ENCODE assay signal across 8 cellular contexts in genomic region chr1:117674521-117675400, GRCh38.
A peak's percentile ranks its signal among the peaks of the same experiment; 100 is the strongest.
DNase-seq lines count a peak whose midpoint lies in the region; ATAC-seq and TF ChIP-seq lines count a peak whose summit lies in the region.

No MANE protein-coding gene starts in this region.

- peak overlapping the region; percentile 59 for H3K27ac ChIP-seq in right cardiac atrium (ENCODE audit: low read length)
- H3K27ac ChIP-seq in sigmoid colon = no peak overlapping the region

- peak; percentile 33 for TF ChIP-seq CTCF in fibroblast of villous mesenchyme (IDR thresholded peaks at IDR 0.05; ENCODE audit: insufficient read depth, low read depth, low read length)
- TF ChIP-seq CTCF in sigmoid colon (IDR thresholded peaks at IDR 0.05) = no peak

- no peaks in the 10 kb centered on the region for H3K36me3 ChIP-seq in sigmoid colon

- TF ChIP-seq EP300 in sigmoid colon (IDR thresholded peaks at IDR 0.05) = no peak

- no peak for ATAC-seq in right cardiac atrium
- no peak for ATAC-seq in Right ventricle myocardium inferior
- peak; percentile 49 for ATAC-seq in HG03378 (IDR thresholded peaks at IDR 0.05; ENCODE audit: unreplicated experiment)

- H3K9me3 ChIP-seq in right cardiac atrium (ENCODE audit: control insufficient read depth, low read length) (no peaks in the 10 kb centered on the region), sigmoid colon (no peaks in the 10 kb centered on the region)

- DNase-seq in right cardiac atrium (peak; percentile 39 to 71 (median 44)), Right ventricle myocardium inferior (ENCODE audit: missing footprints) (no peak), fibroblast of villous mesenchyme (ENCODE audit: low read depth) (no peak), sigmoid colon (no peak), DMS114 treated with DMSO at 0.1 percent for 48 hours (lab: John Stamatoyannopoulos, UW; ENCODE audit: unreplicated experiment) (no peak), NCI-H748 (lab: John Stamatoyannopoulos, UW; ENCODE audit: unreplicated experiment) (no peak)
- DNase-seq in activated CD4-positive, alpha-beta T cell treated with anti-CD3 and anti-CD28 coated beads for 1 hour = peak; percentile 30

- intact Hi-C loops in right cardiac atrium (cut with DNase I) (loop anchor here (5.0 to 10.0 kb wide), 6 partner anchors 60 to 140 kb away; partner anchors contain the start of gene TENT5C (in 2 of the 4)), Right ventricle myocardium inferior (cut with DNase I) (loop anchor here (5.0 kb wide), 1 partner anchor 78 kb away; no protein-coding TSS in a partner anchor), sigmoid colon (cut with DNase I) (loop anchor here (5.0 kb wide), 2 partner anchors 62 to 83 kb away; no protein-coding TSS in a partner anchor)

- H3K4me3 ChIP-seq in right cardiac atrium (ENCODE audit: low read length) = no peak overlapping the region
- no peak overlapping the region for H3K4me3 ChIP-seq in fibroblast of villous mesenchyme (ENCODE audit: low read depth, low read length)
- H3K4me3 ChIP-seq in sigmoid colon = no peak overlapping the region

- H3K4me1 ChIP-seq in right cardiac atrium (ENCODE audit: control insufficient read depth, insufficient read depth, low read length) (peaks cover 4% of the 10 kb centered on the region), sigmoid colon (peaks cover 2 to 28% (median 24%) of the 10 kb centered on the region in 4 donors)

- TF ChIP-seq POLR2A in sigmoid colon (IDR thresholded peaks at IDR 0.05) = no peak

- 58% methylated on average over 10 of the region's 10 CpGs for WGBS in right cardiac atrium
- 32 to 68% methylated on average over 10 of the region's 10 CpGs for WGBS in sigmoid colon, 2 donors

- H3K27me3 ChIP-seq in right cardiac atrium (ENCODE audit: control insufficient read depth, insufficient read depth) (no peaks in the 10 kb centered on the region), sigmoid colon (no peaks in the 10 kb centered on the region)

Comparison
In these comparisons a context has a peak if more than half of its experiments do, and no peak if none do; other contexts are left out.
1. DNase-seq: peak in right cardiac atrium (3 of 3) and activated CD4-positive, alpha-beta T cell treated with anti-CD3 and anti-CD28 coated beads for 1 hour (single experiment); none in Right ventricle myocardium inferior (single experiment), fibroblast of villous mesenchyme (single experiment), sigmoid colon (single experiment), DMS114 treated with DMSO at 0.1 percent for 48 hours (single experiment) and NCI-H748 (single experiment).